18 cellular contexts compared by ENCODE assay signal in the genomic region with DNA sequence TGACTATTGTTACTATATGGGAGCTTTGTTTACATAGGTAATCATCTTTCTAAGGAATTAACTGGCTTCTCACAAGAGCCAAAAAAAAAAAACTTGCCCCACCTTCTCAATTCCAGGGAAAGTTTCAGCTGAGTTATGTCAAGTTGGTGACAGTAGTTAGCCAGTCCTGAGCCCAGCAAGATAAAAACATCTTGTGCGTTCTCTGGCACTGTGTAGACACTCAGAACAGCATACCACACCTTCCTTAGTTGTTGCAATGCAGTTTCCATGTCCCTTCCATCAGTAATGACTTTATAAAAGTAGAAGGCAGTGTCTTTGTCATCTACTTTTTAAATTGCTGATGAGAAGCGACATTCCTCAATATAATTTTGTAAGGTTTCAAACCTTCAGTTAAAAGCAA. TPM values are rescaled to one million over a fixed set of nuclear protein-coding genes. Genes with fewer than 3 reads are reported as not detected.
A peak's percentile ranks its signal among the peaks of the same experiment; 100 is the strongest.
DNase-seq lines count a peak whose midpoint lies in the region; ATAC-seq and TF ChIP-seq lines count a peak whose summit lies in the region.
"Had no signal": no experiment of that assay in that cellular context is flagged by ENCODE, and none has a peak within 500 bp of the region (broad histone marks: within the 10 kb centered on the region; RNA-seq: fewer than 3 reads in every experiment).

No MANE protein-coding gene starts in this region.

- H3K4me1 ChIP-seq in heart left ventricle (peaks cover 0 to 5% (median 0%) of the 10 kb centered on the region in 12 donors), left lung (no peaks in the 10 kb centered on the region), upper lobe of left lung (no peaks in the 10 kb centered on the region)
- H3K4me1 ChIP-seq: A549, Caco-2, HAP-1 had no signal

- H3K36me3 ChIP-seq in heart left ventricle (peaks cover 0 to 95% (median 44%) of the 10 kb centered on the region in 9 donors), left lung (peaks cover 0 to 17% of the 10 kb centered on the region in 2 donors), upper lobe of left lung (peaks cover 0 to 50% (median 13%) of the 10 kb centered on the region in 4 donors)
- H3K36me3 ChIP-seq: HAP-1 had no signal

- H3K9me3 ChIP-seq in heart left ventricle (no peaks in the 10 kb centered on the region), left lung (no peaks in the 10 kb centered on the region), upper lobe of left lung (no peaks in the 10 kb centered on the region)
- H3K9me3 ChIP-seq: A549, Caco-2, HAP-1 had no signal

- H3K27ac ChIP-seq in heart left ventricle (no peak overlapping the region), left lung (no peak overlapping the region), upper lobe of left lung (peak overlapping the region in 1 of 4 donors; percentile 1)
- H3K27ac ChIP-seq: 22Rv1, A549, C4-2B, GM23248 had no signal

- no peaks in the 10 kb centered on the region for H3K4me1 Mint-ChIP-seq in activated CD4-positive, alpha-beta T cell treated with anti-CD3 and anti-CD28 coated beads for 36 hours

- H3K9me3 Mint-ChIP-seq in activated CD4-positive, alpha-beta T cell treated with anti-CD3 and anti-CD28 coated beads for 36 hours (ENCODE audit: low read depth), result no peaks in the 10 kb centered on the region
- H3K9me3 Mint-ChIP-seq: CD4-positive, alpha-beta T cell had no signal

- POLR2A ChIA-PET in activated CD4-positive, alpha-beta T cell treated with anti-CD3 and anti-CD28 coated beads for 36 hours (lab: Charles Lee), result no interaction called here

- CTCF ChIA-PET in activated CD4-positive, alpha-beta T cell treated with anti-CD3 and anti-CD28 coated beads for 36 hours (lab: Charles Lee), result no interaction called here

- no peaks in the 10 kb centered on the region for H3K27me3 ChIP-seq in heart left ventricle
- H3K27me3 ChIP-seq in left lung, result no peaks in the 10 kb centered on the region
- no peaks in the 10 kb centered on the region for H3K27me3 ChIP-seq in upper lobe of left lung

- TF ChIP-seq POLR2A in heart left ventricle (IDR thresholded peaks at IDR 0.05), result no peak
- no peak for TF ChIP-seq POLR2A in upper lobe of left lung (IDR thresholded peaks at IDR 0.05)

- TF ChIP-seq CTCF in heart left ventricle (IDR thresholded peaks at IDR 0.05) (no peak), left lung (IDR thresholded peaks at IDR 0.05) (no peak), upper lobe of left lung (IDR thresholded peaks at IDR 0.05) (no peak)

- TF ChIP-seq EP300 in upper lobe of left lung (IDR thresholded peaks at IDR 0.05), result no peak

- ATAC-seq in Right ventricle myocardium inferior (peak; percentile 50), left cardiac atrium (no peak), heart left ventricle (peak in 3 of 4 donors; percentile 53 to 70 (median 59)), left lung (peak; percentile 84), upper lobe of left lung (ENCODE audit: low FRiP score in 2 of 2) (peak; percentile 44 to 79)
- ATAC-seq in activated CD4-positive, alpha-beta T cell treated with anti-CD3 and anti-CD28 coated beads for 36 hours, result no peak
- ATAC-seq: A549 had no signal

- no peak overlapping the region for H3K27ac Mint-ChIP-seq in activated CD4-positive, alpha-beta T cell treated with anti-CD3 and anti-CD28 coated beads for 36 hours
- H3K27ac Mint-ChIP-seq: CD4-positive, alpha-beta T cell had no signal

- H3K27me3 Mint-ChIP-seq in activated CD4-positive, alpha-beta T cell treated with anti-CD3 and anti-CD28 coated beads for 36 hours, result peaks cover 12% of the 10 kb centered on the region

- intact Hi-C loops in Right ventricle myocardium inferior (cut with DNase I) (no loop called here), left cardiac atrium (cut with DNase I) (no loop called here), heart left ventricle (cut with DNase I) (no loop called here), left lung (cut with DNase I) (no loop called here)
- intact Hi-C loops in activated CD4-positive, alpha-beta T cell treated with anti-CD3 and anti-CD28 coated beads for 36 hours (cut with DNase I, micrococcal nuclease), result no loop called here

- no peaks in the 10 kb centered on the region for H3K36me3 Mint-ChIP-seq in activated CD4-positive, alpha-beta T cell treated with anti-CD3 and anti-CD28 coated beads for 36 hours (ENCODE audit: low read depth)

- no peak for DNase-seq in Right ventricle myocardium inferior (ENCODE audit: missing footprints)
- DNase-seq in left cardiac atrium, result no peak
- no peak for DNase-seq in heart left ventricle
- no peak for DNase-seq in left lung
- no peak for DNase-seq in upper lobe of left lung
- DNase-seq in NCI-H2227 (lab: John Stamatoyannopoulos, UW; ENCODE audit: unreplicated experiment), result no peak
- no peak for DNase-seq in activated CD4-positive, alpha-beta T cell treated with anti-CD3 and anti-CD28 coated beads for 36 hours
- DNase-seq in DMS153 (lab: John Stamatoyannopoulos, UW), result no peak
- DNase-seq: AML-193; Caco-2; CD4-positive, alpha-beta T cell; DMS79; GDM1; GM23248 had no signal

- 67 to 77% (median 72%) methylated on average over 2 of the region's 2 CpGs for WGBS in heart left ventricle, 4 donors
- WGBS in upper lobe of left lung, 2 donors, result 77 to 93% methylated on average over 2 of the region's 2 CpGs

- H3K4me3 Mint-ChIP-seq in activated CD4-positive, alpha-beta T cell treated with anti-CD3 and anti-CD28 coated beads for 36 hours, result no peak overlapping the region
- H3K4me3 Mint-ChIP-seq: CD4-positive, alpha-beta T cell had no signal

- H3K4me3 ChIP-seq in heart left ventricle, result no peak overlapping the region
- no peak overlapping the region for H3K4me3 ChIP-seq in left lung
- no peak overlapping the region for H3K4me3 ChIP-seq in upper lobe of left lung
- H3K4me3 ChIP-seq: A549, GM23248, HAP-1 had no signal

RNA-seq across cellular contexts. Expression of gene PTPN21, which starts 50.2 kb away (rescaled TPM):
- total RNA-seq in Right ventricle myocardium inferior, result 30.8 TPM
- total RNA-seq in left cardiac atrium, result 10 to 100 TPM; 33.5 to 35.0 TPM
- total RNA-seq in heart left ventricle, result 10 to 100 TPM; 21.1 to 68.3 (median 34.2) TPM
- 10 to 100 TPM in 1 of 2 donors, 1 to 10 TPM in 1; 9.4 to 12.2 TPM for polyA plus RNA-seq in heart left ventricle
- 10 to 100 TPM; 26.8 to 33.0 TPM for total RNA-seq in left lung
- 10 to 100 TPM; 37.7 to 58.7 (median 47.4) TPM for total RNA-seq in upper lobe of left lung
- total RNA-seq in activated CD4-positive, alpha-beta T cell treated with anti-CD3 and anti-CD28 coated beads for 36 hours, result under 1 TPM; 0.12 to 0.16 TPM
- total RNA-seq: CD4-positive, alpha-beta T cell had no signal

RNA-seq across cellular contexts. Expression of gene ZC3H14, which starts 58.2 kb away (rescaled TPM):
- total RNA-seq in Right ventricle myocardium inferior, result 38.3 TPM
- 10 to 100 TPM; 38.0 to 41.4 TPM for total RNA-seq in left cardiac atrium
- 10 to 100 TPM; 36.8 to 62.7 (median 44.7) TPM for total RNA-seq in heart left ventricle
- 10 to 100 TPM; 27.6 to 38.3 TPM for polyA plus RNA-seq in heart left ventricle
- 10 to 100 TPM; 46.6 to 58.9 TPM for total RNA-seq in left lung
- 100 to 1,000 TPM in 1 of 6 donors, 10 to 100 TPM in 5; 48.4 to 101 (median 65.3) TPM for total RNA-seq in upper lobe of left lung
- total RNA-seq in activated CD4-positive, alpha-beta T cell treated with anti-CD3 and anti-CD28 coated beads for 36 hours, result 10 to 100 TPM; 46.9 to 63.6 TPM

Comparison
In these comparisons a context has a peak if more than half of its experiments do, and no peak if none do; other contexts are left out.
1. ATAC-seq: peak in Right ventricle myocardium inferior (single experiment), heart left ventricle (3 of 4), left lung (single experiment) and upper lobe of left lung (2 of 2); none in left cardiac atrium (0 of 2) and activated CD4-positive, alpha-beta T cell treated with anti-CD3 and anti-CD28 coated beads for 36 hours (single experiment).
2. RNA of gene PTPN21, which starts 50.2 kb away (total RNA-seq): 37.7 to 58.7 TPM in upper lobe of left lung, 33.5 to 35.0 TPM in left cardiac atrium, 21.1 to 68.3 TPM in heart left ventricle, 26.8 to 33.0 TPM in left lung and 30.8 TPM in Right ventricle myocardium inferior (single experiment); 0.12 to 0.16 TPM in activated CD4-positive, alpha-beta T cell treated with anti-CD3 and anti-CD28 coated beads for 36 hours; every median in the first group is over 10 times any median in the second.